1 cellular context compared by ENCODE assay signal in genomic region chr6:28353981-28354676, GRCh38.
TF ChIP-seq lines count a peak whose summit lies in the region.

No MANE protein-coding gene starts in this region.

TF ChIP-seq in K562, 482 proteins besides CTCF, POLR2A, EP300 and RAD21 (continued from another document and continues in another):
- TF ChIP-seq CHD7 (IDR thresholded peaks at IDR 0.05; ENCODE audit: low read depth, low read length) (no peak), ZKSCAN1 (IDR thresholded peaks at IDR 0.05; ENCODE audit: low read depth, low read length) (0 out of 2 replicates have a peak, but pooled peaks have one; percentile 26), FOXM1 (IDR thresholded peaks at IDR 0.05; ENCODE audit: low read depth) (peak; percentile 27; the same call in 1 of the 2 replicates), FOXM1 (CRISPR knock-in tag; IDR thresholded peaks at IDR 0.05; ENCODE audit: low read depth) (no peak), ZNF316 (IDR thresholded peaks at IDR 0.05) (peak; percentile 98), ZNF175 (CRISPR knock-in tag; IDR thresholded peaks at IDR 0.05; ENCODE audit: low read depth) (peak; percentile 99), E2F4 (CRISPR knock-in tag; IDR thresholded peaks at IDR 0.05; ENCODE audit: low read depth) (no peak), FOXP1 (CRISPR knock-in tag; IDR thresholded peaks at IDR 0.05) (0 out of 2 replicates have a peak, but pooled peaks have one; percentile 65), NCOA1 (IDR thresholded peaks at IDR 0.05; ENCODE audit: low read depth) (0 out of 2 replicates have a peak, but pooled peaks have one; percentile 12), COPS2 (conservative IDR thresholded peaks at IDR 0.05) (no peak), SRSF7 (optimal IDR thresholded peaks at IDR 0.05; ENCODE audit: low read depth, low read length) (no peak), TGIF2 (CRISPR knock-in tag; IDR thresholded peaks at IDR 0.05) (no peak), FOXO4 (CRISPR knock-in tag; IDR thresholded peaks at IDR 0.05) (peak; percentile 85; the same call in 1 of the 2 replicates), PKNOX1 (IDR thresholded peaks at IDR 0.05) (peak; percentile 33), CBX8 (IDR thresholded peaks at IDR 0.05; ENCODE audit: borderline replicate concordance, extremely low read depth, low read depth, low read length, poor library complexity, severe bottlenecking) (no peak), MLX (CRISPR knock-in tag; conservative IDR thresholded peaks at IDR 0.05) (peak in 1 of 2 experiments; percentile 27; a peak in 1 of 4 replicates), ZNF644 (tag; IDR thresholded peaks at IDR 0.05; ENCODE audit: low read depth) (peak; percentile 100), ILF3 (IDR thresholded peaks at IDR 0.05; ENCODE audit: borderline replicate concordance) (no peak), ZFP30 (CRISPR knock-in tag; IDR thresholded peaks at IDR 0.05; ENCODE audit: borderline replicate concordance) (no peak), CREB3 (tag; conservative IDR thresholded peaks at IDR 0.05; ENCODE audit: low read depth) (peak; percentile 100), MAFG (tag; conservative IDR thresholded peaks at IDR 0.05) (peak; percentile 99), SMC3 (conservative IDR thresholded peaks at IDR 0.05; ENCODE audit: insufficient read depth, low read depth, low read length) (0 out of 2 replicates have a peak, but pooled peaks have one; percentile 4), CUX1 (CRISPR knock-in tag; IDR thresholded peaks at IDR 0.05) (peak; percentile 99), PBX2 (CRISPR knock-in tag; IDR thresholded peaks at IDR 0.05; ENCODE audit: low read depth) (no peak), PBX2 (tag; conservative IDR thresholded peaks at IDR 0.05; ENCODE audit: low read depth) (peak; percentile 92), ZNF778 (CRISPR knock-in tag; IDR thresholded peaks at IDR 0.05) (no peak), HOXB6 (CRISPR knock-in tag; IDR thresholded peaks at IDR 0.05; ENCODE audit: borderline replicate concordance) (peak; percentile 92), PHF8 (IDR thresholded peaks at IDR 0.05; ENCODE audit: borderline replicate concordance, low read length) (peak; percentile 11; the same call in 1 of the 2 replicates), ZNF263 (CRISPR knock-in tag; IDR thresholded peaks at IDR 0.05; ENCODE audit: borderline replicate concordance) (no peak), ELF1 (tag; IDR thresholded peaks at IDR 0.05) (peak; percentile 76)
